29 cellular contexts compared by ENCODE assay signal in the genomic region with DNA sequence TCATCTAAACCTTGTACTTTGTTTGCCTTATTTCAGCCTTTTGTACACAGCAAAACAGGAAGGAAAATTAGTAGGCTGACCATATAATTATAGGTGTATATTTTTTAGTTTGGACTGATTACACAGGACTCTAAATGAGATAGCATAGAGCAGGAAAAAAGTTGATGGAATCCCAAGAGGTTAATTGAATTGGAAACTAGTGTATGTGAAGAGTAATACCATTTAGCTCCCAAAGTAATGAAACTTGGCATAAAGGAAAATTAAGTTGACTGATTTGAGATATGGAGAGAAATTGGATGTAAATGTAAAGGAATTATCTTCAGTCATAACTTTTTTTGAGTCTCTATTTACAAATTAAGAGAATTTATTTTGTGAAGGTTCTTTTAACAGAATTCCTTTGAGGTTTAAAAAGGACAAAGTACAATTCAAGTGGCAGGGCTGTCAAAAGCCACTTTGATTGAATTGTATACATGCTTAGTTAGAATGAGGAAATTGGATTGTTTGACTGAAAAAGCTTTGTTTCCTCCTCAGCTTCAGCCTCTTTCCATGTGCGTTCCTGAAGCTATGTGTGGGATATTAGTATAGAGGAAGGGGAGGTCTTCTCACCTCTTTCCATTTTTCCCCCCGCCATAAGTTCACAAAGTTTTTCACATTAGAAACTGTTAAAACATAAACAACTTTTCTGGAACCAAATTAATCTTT. TPM values are rescaled to one million over a fixed set of nuclear protein-coding genes. Genes with fewer than 3 reads are reported as not detected.
DNase-seq lines count a peak whose midpoint lies in the region; ATAC-seq and TF ChIP-seq lines count a peak whose summit lies in the region.
"Had no signal": no experiment of that assay in that cellular context is flagged by ENCODE, and none has a peak within 500 bp of the region (broad histone marks: within the 10 kb centered on the region; RNA-seq: fewer than 3 reads in every experiment).

No MANE protein-coding gene starts in this region.

- H3K27ac Mint-ChIP-seq in central memory CD8-positive, alpha-beta T cell (ENCODE audit: low read depth): peak overlapping the region; percentile 61
- H3K27ac Mint-ChIP-seq: activated CD4-positive, alpha-beta T cell treated with anti-CD3 and anti-CD28 coated beads for 36 hours; activated naive CD4-positive, alpha-beta T cell treated with anti-CD3 and anti-CD28 coated beads for 36 hours; activated T-cell treated with anti-CD3 and anti-CD28 coated beads, Interleukin-2, amount 50 U/mL, for 72 hours; CD4-positive, alpha-beta T cell had no signal

- TF ChIP-seq EP300 in sigmoid colon (IDR thresholded peaks at IDR 0.05): no peak

- peak overlapping the region; percentile 23 for H3K4me2 ChIP-seq in KMS-11

- H3K9me3 Mint-ChIP-seq in central memory CD8-positive, alpha-beta T cell: no peaks in the 10 kb centered on the region
- H3K9me3 Mint-ChIP-seq: activated naive CD4-positive, alpha-beta T cell treated with anti-CD3 and anti-CD28 coated beads for 36 hours; activated T-cell treated with anti-CD3 and anti-CD28 coated beads, Interleukin-2, amount 50 U/mL, for 72 hours; CD4-positive, alpha-beta T cell; naive B cell had no signal

- no peak for ATAC-seq in central memory CD8-positive, alpha-beta T cell (replicated peaks; ENCODE audit: extremely low read depth, poor library complexity, severe bottlenecking)
- ATAC-seq in HG03139 (IDR thresholded peaks at IDR 0.05; ENCODE audit: unreplicated experiment): no peak
- ATAC-seq: activated CD4-positive, alpha-beta T cell treated with anti-CD3 and anti-CD28 coated beads for 36 hours; activated T-cell treated with anti-CD3 and anti-CD28 coated beads, Interleukin-2, amount 50 U/mL, for 72 hours; gastrocnemius medialis had no signal

- peaks cover 35% of the 10 kb centered on the region for H3K4me1 Mint-ChIP-seq in central memory CD8-positive, alpha-beta T cell

- no peak for TF ChIP-seq CTCF in KMS-11 (conservative IDR thresholded peaks at IDR 0.05; ENCODE audit: low read depth, low read length)
- no peak for TF ChIP-seq CTCF in sigmoid colon (IDR thresholded peaks at IDR 0.05)

- intact Hi-C loops in sigmoid colon (cut with DNase I): no loop called here

- DNase-seq in central memory CD8-positive, alpha-beta T cell (ENCODE audit: low spot score in 2 of 2): no peak
- peak; percentile 14 to 47 for DNase-seq in lung microvascular endothelial cell (ENCODE audit: low read depth in 2 of 2)
- DNase-seq in sigmoid colon: no peak
- DNase-seq in effector memory CD4-positive, alpha-beta T cell: no peak
- no peak for DNase-seq in LoVo (ENCODE audit: low spot score)
- no peak for DNase-seq in erythroblast (lab: John Stamatoyannopoulos, UW)
- DNase-seq: activated CD4-positive, alpha-beta T cell treated with anti-CD3 and anti-CD28 coated beads for 36 hours; activated naive CD4-positive, alpha-beta T cell treated with anti-CD3 and anti-CD28 coated beads for 36 hours; activated T-cell treated with anti-CD3 and anti-CD28 coated beads, Interleukin-2, amount 50 U/mL, for 72 hours; CD4-positive, alpha-beta T cell; cerebellar nuclear complex; DMS153; effector CD4-positive, alpha-beta T cell; esophagus squamous epithelium; gastrocnemius medialis; GF-D8; naive B cell; NCI-H1092; NCI-H1930; ovary; Right ventricle myocardium superior; stimulated activated CD4-positive, alpha-beta T cell treated with anti-CD3 and anti-CD28 coated beads, Interleukin-2, amount 100 ng/mL, for 24 hours; stimulated activated naive CD4-positive, alpha-beta T cell; T-helper 1 cell had no signal

- no peak overlapping the region for H2AFZ ChIP-seq in KMS-11 (ENCODE audit: low read depth)

- H3K27me3 ChIP-seq in KMS-11 (ENCODE audit: insufficient read depth, low read depth) (no peaks in the 10 kb centered on the region), sigmoid colon (no peaks in the 10 kb centered on the region)
- no peaks in the 10 kb centered on the region for H3K27me3 ChIP-seq in effector memory CD4-positive, alpha-beta T cell (replicated peaks; ENCODE audit: control insufficient read depth, insufficient read depth, low read length, poor library complexity, severe bottlenecking)
- H3K27me3 ChIP-seq: ascending aorta, esophagus squamous epithelium, gastrocnemius medialis, ovary had no signal

- H3K27me3 Mint-ChIP-seq in central memory CD8-positive, alpha-beta T cell: no peaks in the 10 kb centered on the region
- H3K27me3 Mint-ChIP-seq: activated CD4-positive, alpha-beta T cell treated with anti-CD3 and anti-CD28 coated beads for 36 hours; CD4-positive, alpha-beta T cell; naive B cell had no signal

- no peak for TF ChIP-seq POLR2A in sigmoid colon (IDR thresholded peaks at IDR 0.05)
- TF ChIP-seq POLR2A in erythroblast (IDR thresholded peaks at IDR 0.05; ENCODE audit: low read length): no peak

- H3K4me3 ChIP-seq in KMS-11 (IDR thresholded peaks at IDR 0.05; ENCODE audit: insufficient read depth, low read depth, low read length): no peak overlapping the region
- H3K4me3 ChIP-seq in sigmoid colon: no peak overlapping the region
- no peak overlapping the region for H3K4me3 ChIP-seq in effector memory CD4-positive, alpha-beta T cell (ENCODE audit: insufficient read depth, low read depth, low read length, poor library complexity, severe bottlenecking)
- H3K4me3 ChIP-seq: ascending aorta, esophagus squamous epithelium, gastrocnemius medialis, HAP-1, lung, ovary had no signal

- H3K4me3 Mint-ChIP-seq in central memory CD8-positive, alpha-beta T cell: no peak overlapping the region
- H3K4me3 Mint-ChIP-seq: activated CD4-positive, alpha-beta T cell treated with anti-CD3 and anti-CD28 coated beads for 36 hours; activated naive CD4-positive, alpha-beta T cell treated with anti-CD3 and anti-CD28 coated beads for 36 hours; activated T-cell treated with anti-CD3 and anti-CD28 coated beads, Interleukin-2, amount 50 U/mL, for 72 hours; CD4-positive, alpha-beta T cell had no signal

- no peaks in the 10 kb centered on the region for H3K36me3 ChIP-seq in KMS-11 (ENCODE audit: insufficient read depth)
- peaks cover 0 to 5% (median 0%) of the 10 kb centered on the region in 4 donors for H3K36me3 ChIP-seq in sigmoid colon
- no peaks in the 10 kb centered on the region for H3K36me3 ChIP-seq in effector memory CD4-positive, alpha-beta T cell (ENCODE audit: control insufficient read depth, insufficient read depth, low read length)
- H3K36me3 ChIP-seq: ascending aorta, gastrocnemius medialis, ovary had no signal

- WGBS in sigmoid colon, 2 donors: 53 to 69% methylated on average over 2 of the region's 2 CpGs

- H3K79me2 ChIP-seq in KMS-11 (ENCODE audit: insufficient read depth, low read depth): peaks cover 4% of the 10 kb centered on the region; the same call in 1 of the 2 replicates

- H3K9ac ChIP-seq in KMS-11: no peak overlapping the region

- H3K4me1 ChIP-seq in KMS-11 (ENCODE audit: low read depth, poor library complexity, severe bottlenecking) (peaks cover 27% of the 10 kb centered on the region), sigmoid colon (peaks cover 0 to 68% (median 63%) of the 10 kb centered on the region in 4 donors)
- H3K4me1 ChIP-seq in effector memory CD4-positive, alpha-beta T cell (ENCODE audit: control insufficient read depth, insufficient read depth, low read length, poor library complexity, severe bottlenecking): peaks cover 5% of the 10 kb centered on the region

- H3K27ac ChIP-seq in KMS-11: peak overlapping the region; percentile 0; the same call in 1 of the 2 replicates
- H3K27ac ChIP-seq in sigmoid colon: peak overlapping the region; percentile 12 to 67 (median 61)
- H3K27ac ChIP-seq in effector memory CD4-positive, alpha-beta T cell (ENCODE audit: insufficient read depth, low read length, poor library complexity, severe bottlenecking): no peak overlapping the region
- H3K27ac ChIP-seq: ascending aorta, esophagus squamous epithelium, gastrocnemius medialis, ovary had no signal

- no peaks in the 10 kb centered on the region for H3K9me3 ChIP-seq in sigmoid colon
- no peaks in the 10 kb centered on the region for H3K9me3 ChIP-seq in effector memory CD4-positive, alpha-beta T cell (ENCODE audit: control insufficient read depth, low read length)
- H3K9me3 ChIP-seq: ascending aorta, esophagus squamous epithelium, gastrocnemius medialis, HAP-1, ovary had no signal

- H4K20me1 ChIP-seq in KMS-11 (ENCODE audit: insufficient read depth): no peaks in the 10 kb centered on the region; the same call in 1 of the 2 replicates

- peaks cover 2% of the 10 kb centered on the region for H3K36me3 Mint-ChIP-seq in central memory CD8-positive, alpha-beta T cell (ENCODE audit: insufficient read depth)

RNA-seq across cellular contexts. Expression of gene SNX27, which starts 26.4 kb away (rescaled TPM):
- total RNA-seq in lung microvascular endothelial cell: 10.0 and 13.5 TPM in 2 replicates
- 10 to 100 TPM; 49.0 to 59.0 (median 54.1) TPM for total RNA-seq in sigmoid colon
- polyA plus RNA-seq in sigmoid colon: 10 to 100 TPM in 1 of 3 donors, 1 to 10 TPM in 2; 3.6 to 12.3 (median 7.4) TPM

Comparison
In these comparisons a context has a peak if more than half of its experiments do, and no peak if none do; other contexts are left out.
1. DNase-seq: peak in lung microvascular endothelial cell (2 of 2); none in central memory CD8-positive, alpha-beta T cell (0 of 2), sigmoid colon (single experiment), effector memory CD4-positive, alpha-beta T cell (0 of 3), LoVo (single experiment) and erythroblast (0 of 2).